21 cellular contexts compared by ENCODE assay signal in genomic region chr6:43763812-43764522, GRCh38. TPM values are rescaled to one million over a fixed set of nuclear protein-coding genes. Genes with fewer than 3 reads are reported as not detected.
A peak's percentile ranks its signal among the peaks of the same experiment; 100 is the strongest.
DNase-seq lines count a peak whose midpoint lies in the region; ATAC-seq and TF ChIP-seq lines count a peak whose summit lies in the region.
"Had no signal": no experiment of that assay in that cellular context is flagged by ENCODE, and none has a peak within 500 bp of the region (broad histone marks: within the 10 kb centered on the region; RNA-seq: fewer than 3 reads in every experiment).

No MANE protein-coding gene starts in this region.

- H3K9me3 ChIP-seq in OCI-LY3 (ENCODE audit: insufficient read depth, low read length) (no peaks in the 10 kb centered on the region), hepatocyte (ENCODE audit: low read depth) (no peaks in the 10 kb centered on the region), osteoblast (ENCODE audit: low read depth, low read length) (no peaks in the 10 kb centered on the region)
- H3K9me3 ChIP-seq: BLaER1 had no signal

- H2AFZ ChIP-seq in OCI-LY3 (ENCODE audit: low read depth, low read length) (no peak overlapping the region), hepatocyte (no peak overlapping the region), osteoblast (ENCODE audit: low read length) (no peak overlapping the region)

- H3K4me3 ChIP-seq in OCI-LY3 (ENCODE audit: low read length), result no peak overlapping the region
- H3K4me3 ChIP-seq in hepatocyte, result no peak overlapping the region
- no peak overlapping the region for H3K4me3 ChIP-seq in osteoblast (ENCODE audit: insufficient read depth, low read length)
- H3K4me3 ChIP-seq: BLaER1, SK-N-MC had no signal

- H3K9me3 Mint-ChIP-seq in CD14-positive monocyte, result peaks cover 0 to 2% (median 0%) of the 10 kb centered on the region in 7 donors

- H3K27ac Mint-ChIP-seq in CD14-positive monocyte, result peak overlapping the region in 5 of 7 donors; percentile 18 to 83 (median 49)
- H3K27ac Mint-ChIP-seq: CD4-positive, alpha-beta memory T cell had no signal

- WGBS in hepatocyte (ENCODE audit: low lambda C conversion rate, missing lambda C conversion rate), result 92% methylated on average over 6 of the region's 7 CpGs

- no peaks in the 10 kb centered on the region for H3K79me2 ChIP-seq in OCI-LY3 (ENCODE audit: low read length)
- no peaks in the 10 kb centered on the region for H3K79me2 ChIP-seq in hepatocyte
- no peaks in the 10 kb centered on the region for H3K79me2 ChIP-seq in osteoblast (ENCODE audit: insufficient read depth, low read length)

- peaks cover 22% of the 10 kb centered on the region for H3K4me1 Mint-ChIP-seq in CD14-positive monocyte
- H3K4me1 Mint-ChIP-seq: CD4-positive, alpha-beta memory T cell had no signal

- peaks cover 26% of the 10 kb centered on the region for H3K4me1 ChIP-seq in OCI-LY3 (ENCODE audit: low read length)
- H3K4me1 ChIP-seq in hepatocyte (ENCODE audit: insufficient read depth), result peaks cover 60% of the 10 kb centered on the region
- peaks cover 23% of the 10 kb centered on the region for H3K4me1 ChIP-seq in osteoblast (ENCODE audit: insufficient read depth, low read length)

- no peaks in the 10 kb centered on the region for H4K20me1 ChIP-seq in OCI-LY3 (ENCODE audit: insufficient read depth, low read length)
- no peaks in the 10 kb centered on the region for H4K20me1 ChIP-seq in hepatocyte (ENCODE audit: insufficient read depth, poor library complexity, severe bottlenecking)
- no peaks in the 10 kb centered on the region for H4K20me1 ChIP-seq in osteoblast (ENCODE audit: insufficient read depth, low read length)
- H4K20me1 ChIP-seq: BLaER1 had no signal

- peaks cover 24% of the 10 kb centered on the region; the same call in 1 of the 2 replicates for H3K27me3 ChIP-seq in OCI-LY3 (ENCODE audit: low read depth, low read length)
- no peaks in the 10 kb centered on the region for H3K27me3 ChIP-seq in hepatocyte
- peaks cover 6% of the 10 kb centered on the region for H3K27me3 ChIP-seq in osteoblast (ENCODE audit: insufficient read depth, low read length)
- H3K27me3 ChIP-seq: BLaER1 had no signal

- peak overlapping the region in 1 of 2 donors; percentile 65 for H3K4me3 Mint-ChIP-seq in CD14-positive monocyte
- H3K4me3 Mint-ChIP-seq: CD4-positive, alpha-beta memory T cell had no signal

- H3K36me3 ChIP-seq in OCI-LY3 (replicated peaks; ENCODE audit: low read depth, low read length) (no peaks in the 10 kb centered on the region), hepatocyte (replicated peaks; ENCODE audit: insufficient read depth, low read depth) (no peaks in the 10 kb centered on the region), osteoblast (ENCODE audit: insufficient read depth, low read length) (no peaks in the 10 kb centered on the region)
- H3K36me3 ChIP-seq: BLaER1 had no signal

- H3K9ac ChIP-seq in OCI-LY3 (ENCODE audit: low read length), result no peak overlapping the region
- H3K9ac ChIP-seq: BLaER1, KMS-11 had no signal

- H3K4me2 ChIP-seq in OCI-LY3 (ENCODE audit: low read length) (0 out of 2 replicates have a peak overlapping the region, but pooled peaks have one; percentile 3), hepatocyte (no peak overlapping the region), osteoblast (ENCODE audit: insufficient read depth, low read length) (peak overlapping the region; percentile 10)
- H3K4me2 ChIP-seq: BLaER1, KMS-11 had no signal

- H3K27ac ChIP-seq in OCI-LY3 (ENCODE audit: low read length) (no peak overlapping the region), hepatocyte (peak overlapping the region; percentile 71), osteoblast (ENCODE audit: low read depth, low read length) (no peak overlapping the region)
- H3K27ac ChIP-seq: BLaER1, KMS-11, RWPE1, SK-N-MC had no signal

- peaks cover 19 to 28% (median 25%) of the 10 kb centered on the region in 3 donors for H3K27me3 Mint-ChIP-seq in CD14-positive monocyte (ENCODE audit: low read depth in 3 of 3)

- TF ChIP-seq CTCF in CD14-positive monocyte (IDR thresholded peaks at IDR 0.05) (no peak), OCI-LY3 (IDR thresholded peaks at IDR 0.05; ENCODE audit: low read depth, low read length) (no peak), hepatocyte (IDR thresholded peaks at IDR 0.05; ENCODE audit: poor library complexity) (no peak), osteoblast (IDR thresholded peaks at IDR 0.05; ENCODE audit: extremely low read depth, low read depth, low read length) (no peak)

- H3K36me3 Mint-ChIP-seq in CD14-positive monocyte, result no peaks in the 10 kb centered on the region
- H3K36me3 Mint-ChIP-seq: CD4-positive, alpha-beta memory T cell had no signal

- no peaks in the 10 kb centered on the region for H3K9me2 ChIP-seq in hepatocyte (replicated peaks; ENCODE audit: insufficient read depth)

- ATAC-seq in GM18873 (IDR thresholded peaks at IDR 0.05; ENCODE audit: low FRiP score, unreplicated experiment), result no peak
- ATAC-seq: HCT116, Panc1 had no signal

- intact Hi-C loops in CD14-positive monocyte (cut with micrococcal nuclease), result loop anchor here in 1 of 2 donors (5.0 kb wide), 1 partner anchor 97 kb away; no protein-coding TSS in a partner anchor

- DNase-seq in CD14-positive monocyte (ENCODE audit: low spot score) (peak; percentile 17), hepatocyte (ENCODE audit: low spot score) (no peak), osteoblast (ENCODE audit: insufficient read length, low spot score, missing footprints) (no peak), midbrain (lab: John Stamatoyannopoulos, UW) (no peak), NCI-H2029 treated with DMSO at 0.1 percent for 48 hours (lab: John Stamatoyannopoulos, UW) (no peak), hippocampal formation (lab: John Stamatoyannopoulos, UW) (no peak)
- DNase-seq: CD4-positive, alpha-beta memory T cell; COR-L47; MM.1S; NCI-H2029; NCI-H2227 treated with DMSO at 0.1 percent for 48 hours; NCI-H526 treated with DMSO at 0.1 percent for 48 hours; SHP77 treated with DMSO at 0.1 percent for 48 hours had no signal

RNA-seq across cellular contexts. Expression of gene VEGFA, which starts 6.0 kb away (rescaled TPM):
- polyA plus RNA-seq in CD14-positive monocyte (10 to 100 TPM; 19.0 to 32.0 TPM), hepatocyte (129 and 148 TPM in 2 replicates)
- total RNA-seq in hepatocyte (165 and 179 TPM in 2 replicates), osteoblast (152 and 193 TPM in 2 replicates)
- polyA plus RNA-seq: CD4-positive, alpha-beta memory T cell had no signal
